Comparison of ENCODE assay signal across 1 cellular context in the genomic region with DNA sequence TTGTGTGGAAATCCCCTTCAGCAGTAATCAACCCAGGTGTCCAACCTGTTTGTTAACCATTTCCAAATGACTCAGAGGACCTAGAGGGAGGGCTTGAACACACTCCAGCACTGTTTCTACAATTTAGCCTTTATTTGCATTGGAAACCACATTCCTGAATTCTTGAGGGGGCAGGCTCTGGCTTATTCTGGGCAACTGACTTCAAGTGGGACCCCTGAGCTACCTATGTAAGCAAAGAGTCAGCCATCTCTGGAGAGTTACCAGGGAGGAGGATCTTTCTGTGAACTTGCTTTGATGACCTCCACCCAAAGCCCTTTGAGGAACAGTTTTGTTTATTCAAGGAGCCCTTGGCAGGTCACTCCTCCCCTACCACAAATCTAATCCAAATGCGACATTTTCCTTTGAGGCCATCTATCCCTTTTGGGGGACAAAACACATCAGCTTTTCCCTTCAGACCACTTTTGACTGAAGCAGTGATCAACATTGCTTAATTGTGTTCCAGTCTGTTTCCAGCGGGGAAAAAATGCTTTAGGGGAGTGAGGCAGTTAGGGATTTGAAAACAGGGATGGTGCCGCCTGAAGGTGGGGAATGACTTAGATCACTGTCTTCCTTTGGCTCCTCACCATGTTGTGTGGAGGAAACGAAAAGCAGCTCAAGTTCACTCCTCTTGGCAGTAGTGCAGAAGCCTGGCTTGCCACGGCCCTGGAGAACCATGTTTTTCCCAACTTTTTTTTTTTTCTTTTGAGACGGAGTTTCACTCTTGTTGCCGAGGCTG.
A peak's percentile ranks its signal among the peaks of the same experiment; 100 is the strongest.
TF ChIP-seq lines count a peak whose summit lies in the region.

No MANE protein-coding gene starts in this region.

TF ChIP-seq in HepG2, 621 proteins besides CTCF, POLR2A, EP300 and RAD21 (continued from another document and continues in another):
- TF ChIP-seq, protein P1, sequence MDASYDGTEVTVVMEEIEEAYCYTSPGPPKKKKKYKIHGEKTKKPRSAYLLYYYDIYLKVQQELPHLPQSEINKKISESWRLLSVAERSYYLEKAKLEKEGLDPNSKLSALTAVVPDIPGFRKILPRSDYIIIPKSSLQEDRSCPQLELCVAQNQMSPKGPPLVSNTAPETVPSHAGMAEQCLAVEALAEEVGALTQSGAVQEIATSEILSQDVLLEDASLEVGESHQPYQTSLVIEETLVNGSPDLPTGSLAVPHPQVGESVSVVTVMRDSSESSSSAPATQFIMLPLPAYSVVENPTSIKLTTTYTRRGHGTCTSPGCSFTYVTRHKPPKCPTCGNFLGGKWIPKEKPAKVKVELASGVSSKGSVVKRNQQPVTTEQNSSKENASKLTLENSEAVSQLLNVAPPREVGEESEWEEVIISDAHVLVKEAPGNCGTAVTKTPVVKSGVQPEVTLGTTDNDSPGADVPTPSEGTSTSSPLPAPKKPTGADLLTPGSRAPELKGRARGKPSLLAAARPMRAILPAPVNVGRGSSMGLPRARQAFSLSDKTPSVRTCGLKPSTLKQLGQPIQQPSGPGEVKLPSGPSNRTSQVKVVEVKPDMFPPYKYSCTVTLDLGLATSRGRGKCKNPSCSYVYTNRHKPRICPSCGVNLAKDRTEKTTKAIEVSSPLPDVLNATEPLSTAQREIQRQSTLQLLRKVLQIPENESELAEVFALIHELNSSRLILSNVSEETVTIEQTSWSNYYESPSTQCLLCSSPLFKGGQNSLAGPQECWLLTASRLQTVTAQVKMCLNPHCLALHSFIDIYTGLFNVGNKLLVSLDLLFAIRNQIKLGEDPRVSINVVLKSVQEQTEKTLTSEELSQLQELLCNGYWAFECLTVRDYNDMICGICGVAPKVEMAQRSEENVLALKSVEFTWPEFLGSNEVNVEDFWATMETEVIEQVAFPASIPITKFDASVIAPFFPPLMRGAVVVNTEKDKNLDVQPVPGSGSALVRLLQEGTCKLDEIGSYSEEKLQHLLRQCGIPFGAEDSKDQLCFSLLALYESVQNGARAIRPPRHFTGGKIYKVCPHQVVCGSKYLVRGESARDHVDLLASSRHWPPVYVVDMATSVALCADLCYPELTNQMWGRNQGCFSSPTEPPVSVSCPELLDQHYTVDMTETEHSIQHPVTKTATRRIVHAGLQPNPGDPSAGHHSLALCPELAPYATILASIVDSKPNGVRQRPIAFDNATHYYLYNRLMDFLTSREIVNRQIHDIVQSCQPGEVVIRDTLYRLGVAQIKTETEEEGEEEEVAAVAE (CRISPR knock-in tag; IDR thresholded peaks at IDR 0.05; ENCODE audit: borderline replicate concordance), result peak; percentile 86
- TF ChIP-seq, protein P2, sequence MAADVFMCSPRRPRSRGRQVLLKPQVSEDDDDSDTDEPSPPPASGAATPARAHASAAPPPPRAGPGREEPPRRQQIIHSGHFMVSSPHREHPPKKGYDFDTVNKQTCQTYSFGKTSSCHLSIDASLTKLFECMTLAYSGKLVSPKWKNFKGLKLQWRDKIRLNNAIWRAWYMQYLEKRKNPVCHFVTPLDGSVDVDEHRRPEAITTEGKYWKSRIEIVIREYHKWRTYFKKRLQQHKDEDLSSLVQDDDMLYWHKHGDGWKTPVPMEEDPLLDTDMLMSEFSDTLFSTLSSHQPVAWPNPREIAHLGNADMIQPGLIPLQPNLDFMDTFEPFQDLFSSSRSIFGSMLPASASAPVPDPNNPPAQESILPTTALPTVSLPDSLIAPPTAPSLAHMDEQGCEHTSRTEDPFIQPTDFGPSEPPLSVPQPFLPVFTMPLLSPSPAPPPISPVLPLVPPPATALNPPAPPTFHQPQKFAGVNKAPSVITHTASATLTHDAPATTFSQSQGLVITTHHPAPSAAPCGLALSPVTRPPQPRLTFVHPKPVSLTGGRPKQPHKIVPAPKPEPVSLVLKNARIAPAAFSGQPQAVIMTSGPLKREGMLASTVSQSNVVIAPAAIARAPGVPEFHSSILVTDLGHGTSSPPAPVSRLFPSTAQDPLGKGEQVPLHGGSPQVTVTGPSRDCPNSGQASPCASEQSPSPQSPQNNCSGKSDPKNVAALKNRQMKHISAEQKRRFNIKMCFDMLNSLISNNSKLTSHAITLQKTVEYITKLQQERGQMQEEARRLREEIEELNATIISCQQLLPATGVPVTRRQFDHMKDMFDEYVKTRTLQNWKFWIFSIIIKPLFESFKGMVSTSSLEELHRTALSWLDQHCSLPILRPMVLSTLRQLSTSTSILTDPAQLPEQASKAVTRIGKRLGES (CRISPR knock-in tag; IDR thresholded peaks at IDR 0.05; ENCODE audit: borderline replicate concordance), result peak; percentile 39; the same call in 1 of the 2 replicates
- TF ChIP-seq, protein P3, sequence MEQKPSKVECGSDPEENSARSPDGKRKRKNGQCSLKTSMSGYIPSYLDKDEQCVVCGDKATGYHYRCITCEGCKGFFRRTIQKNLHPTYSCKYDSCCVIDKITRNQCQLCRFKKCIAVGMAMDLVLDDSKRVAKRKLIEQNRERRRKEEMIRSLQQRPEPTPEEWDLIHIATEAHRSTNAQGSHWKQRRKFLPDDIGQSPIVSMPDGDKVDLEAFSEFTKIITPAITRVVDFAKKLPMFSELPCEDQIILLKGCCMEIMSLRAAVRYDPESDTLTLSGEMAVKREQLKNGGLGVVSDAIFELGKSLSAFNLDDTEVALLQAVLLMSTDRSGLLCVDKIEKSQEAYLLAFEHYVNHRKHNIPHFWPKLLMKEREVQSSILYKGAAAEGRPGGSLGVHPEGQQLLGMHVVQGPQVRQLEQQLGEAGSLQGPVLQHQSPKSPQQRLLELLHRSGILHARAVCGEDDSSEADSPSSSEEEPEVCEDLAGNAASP (CRISPR knock-in tag; IDR thresholded peaks at IDR 0.05; ENCODE audit: borderline replicate concordance), result peak; percentile 81; the same call in 1 of the 2 replicates
- TF ChIP-seq ZNF264 (CRISPR knock-in tag; IDR thresholded peaks at IDR 0.05) (peak; percentile 69), HMG20B (CRISPR knock-in tag; conservative IDR thresholded peaks at IDR 0.05) (peak; percentile 71; the same call in 1 of the 2 replicates), KDM5B (CRISPR knock-in tag; IDR thresholded peaks at IDR 0.05; ENCODE audit: borderline replicate concordance) (no peak), NFIB (CRISPR knock-in tag; IDR thresholded peaks at IDR 0.05; ENCODE audit: borderline replicate concordance) (no peak), IRX3 (CRISPR knock-in tag; IDR thresholded peaks at IDR 0.05; ENCODE audit: borderline replicate concordance, low read depth) (0 out of 2 replicates have a peak, but pooled peaks have one; percentile 64), ZNF644 (CRISPR knock-in tag; IDR thresholded peaks at IDR 0.05; ENCODE audit: low read depth) (peak; percentile 60), GABPA (IDR thresholded peaks at IDR 0.05; ENCODE audit: low read depth, low read length) (no peak), GABPA (CRISPR knock-in tag; IDR thresholded peaks at IDR 0.05; ENCODE audit: low read depth) (no peak; the same call in 1 of the 2 replicates), SOX6 (IDR thresholded peaks at IDR 0.05) (no peak), SOX6 (CRISPR knock-in tag; IDR thresholded peaks at IDR 0.05) (peak; percentile 77), ASH2L (IDR thresholded peaks at IDR 0.05; ENCODE audit: insufficient read length, low read depth, low read length) (peak; percentile 68), AHR (CRISPR knock-in tag; IDR thresholded peaks at IDR 0.05) (0 out of 2 replicates have a peak, but pooled peaks have one; percentile 11), ZNF615 (CRISPR knock-in tag; IDR thresholded peaks at IDR 0.05; ENCODE audit: borderline replicate concordance) (no peak), EED (CRISPR knock-in tag; IDR thresholded peaks at IDR 0.05) (no peak), HOXD1 (CRISPR knock-in tag; IDR thresholded peaks at IDR 0.05) (peak; percentile 81; the same call in 1 of the 2 replicates), JUN (CRISPR knock-in tag; IDR thresholded peaks at IDR 0.05) (peak; percentile 87), RCOR2 (CRISPR knock-in tag; IDR thresholded peaks at IDR 0.05) (no peak; the same call in 1 of the 2 replicates), TOE1 (CRISPR knock-in tag; IDR thresholded peaks at IDR 0.05) (0 out of 2 replicates have a peak, but pooled peaks have one; percentile 13), TMF1 (CRISPR knock-in tag; IDR thresholded peaks at IDR 0.05; ENCODE audit: low read depth) (peak; percentile 78; the same call in 1 of the 2 replicates), HNF4G (IDR thresholded peaks at IDR 0.05; ENCODE audit: borderline replicate concordance, low read depth, low read length) (0 out of 2 replicates have a peak, but pooled peaks have one; percentile 26), HNF4G (CRISPR knock-in tag; IDR thresholded peaks at IDR 0.05; ENCODE audit: borderline replicate concordance, low read depth) (no peak), DPF2 (CRISPR knock-in tag; IDR thresholded peaks at IDR 0.05; ENCODE audit: borderline replicate concordance, low read depth) (peak; percentile 34; the same call in 1 of the 2 replicates), ZNF331 (CRISPR knock-in tag; IDR thresholded peaks at IDR 0.05) (0 out of 2 replicates have a peak, but pooled peaks have one; percentile 24)
- TF ChIP-seq, protein P4, sequence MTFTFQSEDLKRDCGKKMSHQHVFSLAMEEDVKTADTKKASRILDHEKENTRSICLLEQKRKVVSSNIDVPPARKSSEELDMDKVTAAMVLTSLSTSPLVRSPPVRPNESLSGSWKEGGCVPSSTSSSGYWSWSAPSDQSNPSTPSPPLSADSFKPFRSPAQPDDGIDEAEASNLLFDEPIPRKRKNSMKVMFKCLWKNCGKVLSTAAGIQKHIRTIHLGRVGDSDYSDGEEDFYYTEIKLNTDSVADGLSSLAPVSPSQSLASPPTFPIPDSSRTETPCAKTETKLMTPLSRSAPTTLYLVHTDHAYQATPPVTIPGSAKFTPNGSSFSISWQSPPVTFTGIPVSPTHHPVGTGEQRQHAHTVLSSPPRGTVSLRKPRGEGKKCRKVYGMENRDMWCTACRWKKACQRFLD (CRISPR knock-in tag; IDR thresholded peaks at IDR 0.05; ENCODE audit: borderline replicate concordance), result no peak; the same call in 1 of the 2 replicates
- TF ChIP-seq, protein P5, sequence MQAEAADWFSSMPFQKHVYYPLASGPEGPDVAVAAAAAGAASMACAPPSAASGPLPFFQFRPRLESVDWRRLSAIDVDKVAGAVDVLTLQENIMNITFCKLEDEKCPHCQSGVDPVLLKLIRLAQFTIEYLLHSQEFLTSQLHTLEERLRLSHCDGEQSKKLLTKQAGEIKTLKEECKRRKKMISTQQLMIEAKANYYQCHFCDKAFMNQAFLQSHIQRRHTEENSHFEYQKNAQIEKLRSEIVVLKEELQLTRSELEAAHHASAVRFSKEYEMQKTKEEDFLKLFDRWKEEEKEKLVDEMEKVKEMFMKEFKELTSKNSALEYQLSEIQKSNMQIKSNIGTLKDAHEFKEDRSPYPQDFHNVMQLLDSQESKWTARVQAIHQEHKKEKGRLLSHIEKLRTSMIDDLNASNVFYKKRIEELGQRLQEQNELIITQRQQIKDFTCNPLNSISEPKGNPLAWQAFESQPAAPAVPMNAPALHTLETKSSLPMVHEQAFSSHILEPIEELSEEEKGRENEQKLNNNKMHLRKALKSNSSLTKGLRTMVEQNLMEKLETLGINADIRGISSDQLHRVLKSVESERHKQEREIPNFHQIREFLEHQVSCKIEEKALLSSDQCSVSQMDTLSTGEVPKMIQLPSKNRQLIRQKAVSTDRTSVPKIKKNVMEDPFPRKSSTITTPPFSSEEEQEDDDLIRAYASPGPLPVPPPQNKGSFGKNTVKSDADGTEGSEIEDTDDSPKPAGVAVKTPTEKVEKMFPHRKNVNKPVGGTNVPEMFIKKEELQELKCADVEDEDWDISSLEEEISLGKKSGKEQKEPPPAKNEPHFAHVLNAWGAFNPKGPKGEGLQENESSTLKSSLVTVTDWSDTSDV (CRISPR knock-in tag; IDR thresholded peaks at IDR 0.05), result no peak
- TF ChIP-seq, protein P6, sequence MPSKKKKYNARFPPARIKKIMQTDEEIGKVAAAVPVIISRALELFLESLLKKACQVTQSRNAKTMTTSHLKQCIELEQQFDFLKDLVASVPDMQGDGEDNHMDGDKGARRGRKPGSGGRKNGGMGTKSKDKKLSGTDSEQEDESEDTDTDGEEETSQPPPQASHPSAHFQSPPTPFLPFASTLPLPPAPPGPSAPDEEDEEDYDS (CRISPR knock-in tag; IDR thresholded peaks at IDR 0.05), result peak; percentile 15
- TF ChIP-seq, protein P7, sequence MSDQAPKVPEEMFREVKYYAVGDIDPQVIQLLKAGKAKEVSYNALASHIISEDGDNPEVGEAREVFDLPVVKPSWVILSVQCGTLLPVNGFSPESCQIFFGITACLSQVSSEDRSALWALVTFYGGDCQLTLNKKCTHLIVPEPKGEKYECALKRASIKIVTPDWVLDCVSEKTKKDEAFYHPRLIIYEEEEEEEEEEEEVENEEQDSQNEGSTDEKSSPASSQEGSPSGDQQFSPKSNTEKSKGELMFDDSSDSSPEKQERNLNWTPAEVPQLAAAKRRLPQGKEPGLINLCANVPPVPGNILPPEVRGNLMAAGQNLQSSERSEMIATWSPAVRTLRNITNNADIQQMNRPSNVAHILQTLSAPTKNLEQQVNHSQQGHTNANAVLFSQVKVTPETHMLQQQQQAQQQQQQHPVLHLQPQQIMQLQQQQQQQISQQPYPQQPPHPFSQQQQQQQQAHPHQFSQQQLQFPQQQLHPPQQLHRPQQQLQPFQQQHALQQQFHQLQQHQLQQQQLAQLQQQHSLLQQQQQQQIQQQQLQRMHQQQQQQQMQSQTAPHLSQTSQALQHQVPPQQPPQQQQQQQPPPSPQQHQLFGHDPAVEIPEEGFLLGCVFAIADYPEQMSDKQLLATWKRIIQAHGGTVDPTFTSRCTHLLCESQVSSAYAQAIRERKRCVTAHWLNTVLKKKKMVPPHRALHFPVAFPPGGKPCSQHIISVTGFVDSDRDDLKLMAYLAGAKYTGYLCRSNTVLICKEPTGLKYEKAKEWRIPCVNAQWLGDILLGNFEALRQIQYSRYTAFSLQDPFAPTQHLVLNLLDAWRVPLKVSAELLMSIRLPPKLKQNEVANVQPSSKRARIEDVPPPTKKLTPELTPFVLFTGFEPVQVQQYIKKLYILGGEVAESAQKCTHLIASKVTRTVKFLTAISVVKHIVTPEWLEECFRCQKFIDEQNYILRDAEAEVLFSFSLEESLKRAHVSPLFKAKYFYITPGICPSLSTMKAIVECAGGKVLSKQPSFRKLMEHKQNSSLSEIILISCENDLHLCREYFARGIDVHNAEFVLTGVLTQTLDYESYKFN (CRISPR knock-in tag; conservative IDR thresholded peaks at IDR 0.05), result peak; percentile 84
- TF ChIP-seq, protein P8, sequence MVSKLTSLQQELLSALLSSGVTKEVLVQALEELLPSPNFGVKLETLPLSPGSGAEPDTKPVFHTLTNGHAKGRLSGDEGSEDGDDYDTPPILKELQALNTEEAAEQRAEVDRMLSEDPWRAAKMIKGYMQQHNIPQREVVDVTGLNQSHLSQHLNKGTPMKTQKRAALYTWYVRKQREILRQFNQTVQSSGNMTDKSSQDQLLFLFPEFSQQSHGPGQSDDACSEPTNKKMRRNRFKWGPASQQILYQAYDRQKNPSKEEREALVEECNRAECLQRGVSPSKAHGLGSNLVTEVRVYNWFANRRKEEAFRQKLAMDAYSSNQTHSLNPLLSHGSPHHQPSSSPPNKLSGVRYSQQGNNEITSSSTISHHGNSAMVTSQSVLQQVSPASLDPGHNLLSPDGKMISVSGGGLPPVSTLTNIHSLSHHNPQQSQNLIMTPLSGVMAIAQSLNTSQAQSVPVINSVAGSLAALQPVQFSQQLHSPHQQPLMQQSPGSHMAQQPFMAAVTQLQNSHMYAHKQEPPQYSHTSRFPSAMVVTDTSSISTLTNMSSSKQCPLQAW (CRISPR knock-in tag; IDR thresholded peaks at IDR 0.05), result peak; percentile 78; the same call in 1 of the 2 replicates
- TF ChIP-seq, protein P9, sequence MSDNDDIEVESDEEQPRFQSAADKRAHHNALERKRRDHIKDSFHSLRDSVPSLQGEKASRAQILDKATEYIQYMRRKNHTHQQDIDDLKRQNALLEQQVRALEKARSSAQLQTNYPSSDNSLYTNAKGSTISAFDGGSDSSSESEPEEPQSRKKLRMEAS (IDR thresholded peaks at IDR 0.05), result no peak; the same call in 1 of the 2 replicates
